Comparison of ENCODE assay signal across 18 cellular contexts in the genomic region with DNA sequence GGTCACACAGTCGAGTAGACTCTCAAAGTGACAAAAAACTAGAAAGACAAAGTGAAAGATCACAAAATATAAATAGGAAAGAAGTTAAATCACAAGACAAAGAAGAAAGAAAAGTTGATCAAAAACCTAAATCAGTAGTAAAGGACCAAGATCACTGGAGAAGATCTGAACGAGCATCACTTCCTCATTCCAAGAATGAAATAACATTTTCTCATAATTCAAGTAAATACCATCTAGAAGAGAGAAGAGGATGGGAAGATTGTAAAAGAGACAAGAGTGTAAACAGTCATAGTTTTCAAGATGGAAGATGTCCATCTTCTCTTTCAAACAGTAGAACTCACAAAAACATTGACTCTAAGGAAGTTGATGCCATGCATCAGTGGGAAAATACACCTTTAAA. TPM values are rescaled to one million over a fixed set of nuclear protein-coding genes. Genes with fewer than 3 reads are reported as not detected.
DNase-seq lines count a peak whose midpoint lies in the region; ATAC-seq, FAIRE-seq and TF ChIP-seq lines count a peak whose summit lies in the region.
"Had no signal": no experiment of that assay in that cellular context is flagged by ENCODE, and none has a peak within 500 bp of the region (broad histone marks: within the 10 kb centered on the region; RNA-seq: fewer than 3 reads in every experiment).

No MANE protein-coding gene starts in this region.

- H3K36me3 ChIP-seq in IMR-90 (ENCODE audit: control insufficient read depth, insufficient read depth, low read length) = peaks cover 24% of the 10 kb centered on the region
- peaks cover 9 to 21% of the 10 kb centered on the region in 2 experiments for H3K36me3 ChIP-seq in keratinocyte (ENCODE audit: control insufficient read depth in 2 of 2, extremely low read depth in 1 of 2, insufficient read depth in 2 of 2, low read length in 2 of 2)

- H3K4me3 ChIP-seq in IMR-90 (ENCODE audit: insufficient read depth, low read depth, low read length) = no peak overlapping the region
- no peak overlapping the region for H3K4me3 ChIP-seq in keratinocyte (ENCODE audit: control insufficient read depth in 2 of 3, extremely low read depth in 1 of 3, insufficient read depth in 2 of 3, low read depth in 1 of 3, low read length in 3 of 3)

- CTCF ChIA-PET in activated CD8-positive, alpha-beta memory T cell treated with anti-CD3 and anti-CD28 coated beads, Interleukin-2, amount 10 ng/mL, durations not matched to agents 7 days and 5 days (lab: Charles Lee) = no interaction called here
- CTCF ChIA-PET in IMR-90 (lab: Yijun Ruan, JAX) = no interaction called here

- dilution Hi-C loops in IMR-90 (cut with HindIII; ENCODE audit: low sequenced_read_pairs, unreplicated experiment) = no loop called here
- dilution Hi-C loops in keratinocyte (cut with MboI; ENCODE audit: extremely low pct_ligation_motif_present, low sequenced_read_pairs) = no loop called here

- no peak overlapping the region for H3K18ac ChIP-seq in IMR-90 (ENCODE audit: low read depth, low read length)

- TF ChIP-seq CTCF in IMR-90 (conservative IDR thresholded peaks at IDR 0.05; ENCODE audit: low read depth, low read length) (no peak), keratinocyte (optimal IDR thresholded peaks at IDR 0.05 in 1 of 3, IDR thresholded peaks at IDR 0.05 in 1 of 3, conservative IDR thresholded peaks at IDR 0.05 in 1 of 3; ENCODE audit: extremely low read depth in 1 of 3, insufficient read depth in 2 of 3, low read length in 3 of 3) (no peak)

- no peak overlapping the region for H3K14ac ChIP-seq in IMR-90 (replicated peaks; ENCODE audit: low read depth, low read length)

- peak; percentile 13 for FAIRE-seq in keratinocyte (lab: Jason Lieb, UNC)
- FAIRE-seq: frontal cortex had no signal

- H3K9me1 ChIP-seq in IMR-90 (ENCODE audit: insufficient read depth, low read length) = no peaks in the 10 kb centered on the region
- H3K9me1 ChIP-seq in keratinocyte (ENCODE audit: control insufficient read depth, extremely low read depth, insufficient read depth, low read length) = no peaks in the 10 kb centered on the region

- H3K4me2 ChIP-seq in IMR-90 (ENCODE audit: low read depth, low read length) (no peak overlapping the region), keratinocyte (ENCODE audit: control insufficient read depth, extremely low read depth, insufficient read depth, low read depth, low read length) (no peak overlapping the region)
- H3K4me2 ChIP-seq: SK-N-SH had no signal

- H3K27ac Mint-ChIP-seq in activated CD8-positive, alpha-beta memory T cell treated with anti-CD3 and anti-CD28 coated beads, Interleukin-2, amount 10 ng/mL, durations not matched to agents 7 days and 5 days = peak overlapping the region; percentile 61
- peak overlapping the region in 4 of 10 donors; percentile 2 to 64 (median 59) for H3K27ac Mint-ChIP-seq in naive thymus-derived CD8-positive, alpha-beta T cell
- H3K27ac Mint-ChIP-seq: HFFc6 had no signal

- H2BK120ac ChIP-seq in IMR-90 (ENCODE audit: low read depth, low read length) = no peak overlapping the region

- H4K8ac ChIP-seq in IMR-90 (ENCODE audit: low read depth in 2 of 2, low read length in 2 of 2) = no peak overlapping the region

- H3K4me1 ChIP-seq in IMR-90 (ENCODE audit: control insufficient read depth, insufficient read depth, low read length) (no peaks in the 10 kb centered on the region), keratinocyte (ENCODE audit: control insufficient read depth, extremely low read depth, insufficient read depth, low read length) (no peaks in the 10 kb centered on the region)
- H3K4me1 ChIP-seq: Caco-2 had no signal

- no peak overlapping the region for H4K5ac ChIP-seq in IMR-90 (ENCODE audit: low read depth, low read length)

- H3K27ac ChIP-seq in IMR-90 (ENCODE audit: insufficient read depth, low read length) (no peak overlapping the region), keratinocyte (ENCODE audit: control insufficient read depth, insufficient read depth, low read length) (no peak overlapping the region)

- TSS peak; percentile 53 for BruUV-seq in IMR-90 (replicated peaks; lab: Mats Ljungman, UMichigan)

- ATAC-seq in activated CD8-positive, alpha-beta memory T cell treated with anti-CD3 and anti-CD28 coated beads, Interleukin-2, amount 10 ng/mL, durations not matched to agents 7 days and 5 days = no peak
- ATAC-seq in GM21529 (IDR thresholded peaks at IDR 0.05; ENCODE audit: unreplicated experiment) (peak; percentile 2), IMR-90 (ENCODE audit: low read depth) (no peak), HG03439 (IDR thresholded peaks at IDR 0.05; ENCODE audit: unreplicated experiment) (no peak)
- no peak for ATAC-seq in naive thymus-derived CD8-positive, alpha-beta T cell

- no peaks in the 10 kb centered on the region for H3K9me3 ChIP-seq in IMR-90 (ENCODE audit: control insufficient read depth, insufficient read depth, low read length)
- no peaks in the 10 kb centered on the region for H3K9me3 ChIP-seq in keratinocyte (ENCODE audit: control insufficient read depth, low read depth, low read length)
- H3K9me3 ChIP-seq: Caco-2, SK-N-SH had no signal

- H2BK5ac ChIP-seq in IMR-90 (ENCODE audit: low read depth, low read length, poor library complexity, severe bottlenecking) = no peak overlapping the region

- no peaks in the 10 kb centered on the region for H3K27me3 Mint-ChIP-seq in activated CD8-positive, alpha-beta memory T cell treated with anti-CD3 and anti-CD28 coated beads, Interleukin-2, amount 10 ng/mL, durations not matched to agents 7 days and 5 days
- H3K27me3 Mint-ChIP-seq in naive thymus-derived CD8-positive, alpha-beta T cell = no peaks in the 10 kb centered on the region

- peaks cover 68% of the 10 kb centered on the region for H3K36me3 Mint-ChIP-seq in activated CD8-positive, alpha-beta memory T cell treated with anti-CD3 and anti-CD28 coated beads, Interleukin-2, amount 10 ng/mL, durations not matched to agents 7 days and 5 days
- peaks cover 20 to 85% (median 70%) of the 10 kb centered on the region in 3 donors for H3K36me3 Mint-ChIP-seq in naive thymus-derived CD8-positive, alpha-beta T cell

- H2AFZ ChIP-seq in IMR-90 (replicated peaks; ENCODE audit: low read length, poor library complexity) (no peak overlapping the region), keratinocyte (ENCODE audit: control insufficient read depth, low read length) (no peak overlapping the region)

- peaks cover 0 to 3% of the 10 kb centered on the region in 2 experiments; a peak in 1 of 4 replicates for H3K79me1 ChIP-seq in IMR-90 (ENCODE audit: low read depth in 1 of 2, low read length in 2 of 2)

- no peak overlapping the region for H2AK9ac ChIP-seq in IMR-90 (replicated peaks; ENCODE audit: low read depth, low read length, poor library complexity)

- H4K20me1 ChIP-seq in IMR-90 (ENCODE audit: insufficient read depth, low read length) (no peaks in the 10 kb centered on the region), keratinocyte (ENCODE audit: control insufficient read depth, extremely low read depth, insufficient read depth, low read length) (no peaks in the 10 kb centered on the region)

- no peak overlapping the region for H3K23ac ChIP-seq in IMR-90 (ENCODE audit: low read depth, low read length)

- no peaks in the 10 kb centered on the region for H3K79me2 ChIP-seq in keratinocyte (ENCODE audit: control insufficient read depth, insufficient read depth, low read length)

- no peak overlapping the region for H3K56ac ChIP-seq in IMR-90 (ENCODE audit: extremely low read depth, insufficient read depth, low read length)

- in situ Hi-C loops in IMR-90 (cut with MboI; ENCODE audit: low sequenced_read_pairs) = no loop called here

- H3K4me1 Mint-ChIP-seq in activated CD8-positive, alpha-beta memory T cell treated with anti-CD3 and anti-CD28 coated beads, Interleukin-2, amount 10 ng/mL, durations not matched to agents 7 days and 5 days = peaks cover 31% of the 10 kb centered on the region
- H3K4me1 Mint-ChIP-seq in naive thymus-derived CD8-positive, alpha-beta T cell = peaks cover 0 to 15% (median 9%) of the 10 kb centered on the region in 4 donors

- H3K4ac ChIP-seq in IMR-90 (ENCODE audit: low read depth, low read length) = no peak overlapping the region

- WGBS in IMR-90 (ENCODE audit: extremely low coverage in 2 of 2, insufficient read length in 1 of 2), 2 experiments = no CpG with 5 or more reads among the region's 2 CpGs

- no peak overlapping the region for H3K4me3 Mint-ChIP-seq in activated CD8-positive, alpha-beta memory T cell treated with anti-CD3 and anti-CD28 coated beads, Interleukin-2, amount 10 ng/mL, durations not matched to agents 7 days and 5 days
- H3K4me3 Mint-ChIP-seq in naive thymus-derived CD8-positive, alpha-beta T cell = no peak overlapping the region
- H3K4me3 Mint-ChIP-seq: HFFc6, immature natural killer cell had no signal

- H2AK5ac ChIP-seq in IMR-90 (ENCODE audit: low read depth, low read length) = no peak overlapping the region

- H3K9ac ChIP-seq in IMR-90 (ENCODE audit: low read depth, low read length) (no peak overlapping the region), keratinocyte (ENCODE audit: control insufficient read depth, extremely low read depth, insufficient read depth, low read length) (no peak overlapping the region)
- H3K9ac ChIP-seq: SK-N-SH had no signal

- peaks cover 6% of the 10 kb centered on the region for H3K9me3 Mint-ChIP-seq in activated CD8-positive, alpha-beta memory T cell treated with anti-CD3 and anti-CD28 coated beads, Interleukin-2, amount 10 ng/mL, durations not matched to agents 7 days and 5 days (ENCODE audit: low read depth)
- H3K9me3 Mint-ChIP-seq in naive thymus-derived CD8-positive, alpha-beta T cell = peaks cover 0 to 9% (median 0%) of the 10 kb centered on the region in 9 donors
- H3K9me3 Mint-ChIP-seq: HFFc6, immature natural killer cell had no signal

- no peak for TF ChIP-seq POLR2A in IMR-90 (IDR thresholded peaks at IDR 0.05; ENCODE audit: low read depth, low read length)

- H3K27me3 ChIP-seq in IMR-90 (ENCODE audit: control insufficient read depth, insufficient read depth, low read length) = no peaks in the 10 kb centered on the region
- no peaks in the 10 kb centered on the region for H3K27me3 ChIP-seq in keratinocyte (ENCODE audit: control insufficient read depth, extremely low read depth, insufficient read depth, low read length)

- TF ChIP-seq RAD21 in IMR-90 (IDR thresholded peaks at IDR 0.05; ENCODE audit: low read length) = no peak

- no peak overlapping the region for H2BK15ac ChIP-seq in IMR-90 (ENCODE audit: low read depth, low read length)

- POLR2A ChIA-PET in IMR-90 (lab: Charles Lee; ENCODE audit: unreplicated experiment) = no interaction called here
- POLR2A ChIA-PET in naive thymus-derived CD8-positive, alpha-beta T cell (lab: Charles Lee) = no interaction called here

- intact Hi-C loops in IMR-90 (cut with micrococcal nuclease) = no loop called here

- no peak overlapping the region for H4K91ac ChIP-seq in IMR-90 (ENCODE audit: insufficient read depth, low read depth, low read length)

- no peak for DNase-seq in activated CD8-positive, alpha-beta memory T cell treated with anti-CD3 and anti-CD28 coated beads, Interleukin-2, amount 10 ng/mL, durations not matched to agents 7 days and 5 days
- DNase-seq in activated CD8-positive, alpha-beta memory T cell treated with anti-CD3 and anti-CD28 coated beads, Interleukin-2, amount 50 U/mL, for 48 hours = no peak
- DNase-seq in IMR-90 (no peak), keratinocyte (ENCODE audit: low read depth, low spot score) (no peak), germinal center (ENCODE audit: low spot score) (no peak)
- DNase-seq in naive thymus-derived CD8-positive, alpha-beta T cell = no peak
- DNase-seq: activated gamma-delta T cell treated with Interleukin-2 at 50 U/mL for 16 hours, Caco-2, HFFc6, immature natural killer cell, midbrain, NCI-H2107, SK-N-SH, trophoblast cell had no signal

- H2BK20ac ChIP-seq in IMR-90 (ENCODE audit: low read depth, low read length) = no peak overlapping the region

RNA-seq across cellular contexts. Expression of a gene that starts 31.6 kb away (rescaled TPM):
- total RNA-seq in activated CD8-positive, alpha-beta memory T cell treated with anti-CD3 and anti-CD28 coated beads, Interleukin-2, amount 10 ng/mL, durations not matched to agents 7 days and 5 days = 1 to 10 TPM in 1 of 2 experiments, under 1 TPM in 1; 0.35 to 1.3 TPM
- total RNA-seq in IMR-90 (2012; rRNA removed) = not detected in 2 replicates
- polyA plus RNA-seq in IMR-90 (2012; rRNA removed) (not detected in 2 replicates), keratinocyte (not detected in 3 replicates)
- not detected in 2 replicates for polyA plus RNA-seq in IMR-90 (2012; cell fraction: cytosol; rRNA removed)
- not detected in 2 replicates for polyA plus RNA-seq in IMR-90 (2012; cell fraction: nucleus; rRNA removed; ENCODE audit: low replicate concordance)
- not detected for polyA plus RNA-seq in keratinocyte (2011; ENCODE audit: low read depth)
- polyA plus RNA-seq in keratinocyte (2011; cell fraction: cytosol; rRNA removed) = not detected in 2 replicates
- not detected in 2 replicates for polyA plus RNA-seq in keratinocyte (2011; cell fraction: nucleus; rRNA removed)
- not detected in 2 replicates for polyA plus RNA-seq in keratinocyte (2012; ENCODE audit: low replicate concordance)
- polyA minus RNA-seq in keratinocyte = not detected in 3 replicates
- not detected for polyA minus RNA-seq in keratinocyte (2011; cell fraction: cytosol; rRNA and poly(A)+ RNA removed)
- not detected in 2 replicates for polyA minus RNA-seq in keratinocyte (2011; cell fraction: nucleus; rRNA and poly(A)+ RNA removed)
- total RNA-seq in naive thymus-derived CD8-positive, alpha-beta T cell = not detected
- not detected for polyA plus RNA-seq in naive thymus-derived CD8-positive, alpha-beta T cell
- total RNA-seq: A673, Caco-2, frontal cortex, HFFc6 had no signal
- polyA plus RNA-seq: immature natural killer cell, SK-N-SH had no signal

RNA-seq across cellular contexts. Expression of a gene that starts 33.0 kb away (rescaled TPM):
- total RNA-seq in activated CD8-positive, alpha-beta memory T cell treated with anti-CD3 and anti-CD28 coated beads, Interleukin-2, amount 10 ng/mL, durations not matched to agents 7 days and 5 days = 10 to 100 TPM; 34.7 to 40.8 TPM
- total RNA-seq in IMR-90 (2012; rRNA removed) = 11.1 and 19.2 TPM in 2 replicates
- polyA plus RNA-seq in IMR-90 (2012; rRNA removed) (4.1 and 5.0 TPM in 2 replicates), keratinocyte (4.9 to 8.5 TPM (median 5.4 TPM) in 3 replicates)
- polyA plus RNA-seq in IMR-90 (2012; cell fraction: cytosol; rRNA removed) = 0.32 and 0.50 TPM in 2 replicates
- 1.4 and 8.3 TPM in 2 replicates for polyA plus RNA-seq in IMR-90 (2012; cell fraction: nucleus; rRNA removed; ENCODE audit: low replicate concordance)
- polyA plus RNA-seq in keratinocyte (2011; ENCODE audit: low read depth) = 18.4 TPM
- 1.8 and 3.6 TPM in 2 replicates for polyA plus RNA-seq in keratinocyte (2011; cell fraction: cytosol; rRNA removed)
- 7.3 and 10.0 TPM in 2 replicates for polyA plus RNA-seq in keratinocyte (2011; cell fraction: nucleus; rRNA removed)
- 4.4 and 5.3 TPM in 2 replicates for polyA plus RNA-seq in keratinocyte (2012; ENCODE audit: low replicate concordance)
- polyA minus RNA-seq in keratinocyte = 2.3 to 14.3 TPM (median 6.7 TPM) in 3 replicates
- polyA minus RNA-seq in keratinocyte (2011; cell fraction: cytosol; rRNA and poly(A)+ RNA removed) = 4.6 TPM
- polyA minus RNA-seq in keratinocyte (2011; cell fraction: nucleus; rRNA and poly(A)+ RNA removed) = 7.6 and 15.6 TPM in 2 replicates
- total RNA-seq in naive thymus-derived CD8-positive, alpha-beta T cell = 10 to 100 TPM; 51.2 to 54.4 TPM
- 10 to 100 TPM; 37.7 to 47.0 (median 42.5) TPM for polyA plus RNA-seq in naive thymus-derived CD8-positive, alpha-beta T cell

RNA-seq across cellular contexts. Expression of a gene that starts 43.1 kb away (rescaled TPM):
- 10 to 100 TPM; 54.7 to 56.2 TPM for total RNA-seq in activated CD8-positive, alpha-beta memory T cell treated with anti-CD3 and anti-CD28 coated beads, Interleukin-2, amount 10 ng/mL, durations not matched to agents 7 days and 5 days
- total RNA-seq in IMR-90 (2012; rRNA removed) = 26.7 and 29.7 TPM in 2 replicates
- 7.4 and 7.7 TPM in 2 replicates for polyA plus RNA-seq in IMR-90 (2012; rRNA removed)
- polyA plus RNA-seq in IMR-90 (2012; cell fraction: cytosol; rRNA removed) = 1.6 and 4.1 TPM in 2 replicates
- polyA plus RNA-seq in IMR-90 (2012; cell fraction: nucleus; rRNA removed; ENCODE audit: low replicate concordance) = 4.6 and 23.1 TPM in 2 replicates
- polyA plus RNA-seq in keratinocyte = 6.7 to 16.0 TPM (median 10.1 TPM) in 3 replicates
- 6.5 TPM for polyA plus RNA-seq in keratinocyte (2011; ENCODE audit: low read depth)
- 4.8 and 9.1 TPM in 2 replicates for polyA plus RNA-seq in keratinocyte (2011; cell fraction: cytosol; rRNA removed)
- polyA plus RNA-seq in keratinocyte (2011; cell fraction: nucleus; rRNA removed) = 47.8 and 64.0 TPM in 2 replicates
- polyA plus RNA-seq in keratinocyte (2012; ENCODE audit: low replicate concordance) = 14.3 and 14.9 TPM in 2 replicates
- 14.1 to 38.4 TPM (median 21.3 TPM) in 3 replicates for polyA minus RNA-seq in keratinocyte
- polyA minus RNA-seq in keratinocyte (2011; cell fraction: cytosol; rRNA and poly(A)+ RNA removed) = 6.3 TPM
- polyA minus RNA-seq in keratinocyte (2011; cell fraction: nucleus; rRNA and poly(A)+ RNA removed) = 38.2 and 65.8 TPM in 2 replicates
- total RNA-seq in naive thymus-derived CD8-positive, alpha-beta T cell = 10 to 100 TPM; 60.7 to 62.5 TPM
- polyA plus RNA-seq in naive thymus-derived CD8-positive, alpha-beta T cell = 10 to 100 TPM in 1 of 3 donors, 1 to 10 TPM in 2; 3.4 to 10.2 (median 5.0) TPM
